Comparison of ENCODE assay signal across 16 cellular contexts in genomic region chr2:111148925-111149324, GRCh38.
"Had no signal": no experiment of that assay in that cellular context is flagged by ENCODE, and none has a peak within 500 bp of the region (broad histone marks: within the 10 kb centered on the region; RNA-seq: fewer than 3 reads in every experiment).

No MANE protein-coding gene starts in this region.

- H3K4me3 ChIP-seq: esophagus squamous epithelium, lower lobe of right lung, neural progenitor cell, spleen, thoracic aorta had no signal

- H3K9ac ChIP-seq: neural progenitor cell had no signal

- H3K36me3 ChIP-seq: thoracic aorta had no signal

- H3K9me3 ChIP-seq: esophagus squamous epithelium, lower lobe of right lung, spleen, thoracic aorta had no signal

- H3K4me2 ChIP-seq: neural progenitor cell had no signal

- FAIRE-seq: astrocyte, bronchial epithelial cell had no signal

- ATAC-seq: activated CD4-positive, CD25-positive, alpha-beta regulatory T cell treated with anti-CD3 and anti-CD28 coated beads, Interleukin-2, amount 50 U/mL, for 24 hours; activated T-helper 17 cell treated with anti-CD3 and anti-CD28 coated beads, Interleukin-2, amount 50 U/mL, for 72 hours; lower lobe of right lung; sciatic nerve had no signal

- H3K27ac ChIP-seq: lower lobe of right lung, neural progenitor cell, spleen, thoracic aorta had no signal

- H2AFZ ChIP-seq: neural progenitor cell had no signal

- H3K27me3 ChIP-seq: esophagus squamous epithelium, neural progenitor cell, spleen had no signal

- DNase-seq: activated CD4-positive, alpha-beta T cell treated with anti-CD3 and anti-CD28 coated beads, Interleukin-2, amount 50 U/mL, for 1 hour; activated CD8-positive, alpha-beta memory T cell treated with anti-CD3 and anti-CD28 coated beads for 24 hours; activated naive CD4-positive, alpha-beta T cell treated with Interleukin-2 at 50 U/mL for 16 hours; esophagus squamous epithelium; foreskin fibroblast; glutamatergic neuron; lower lobe of right lung; spleen; SW 1271 had no signal
